In the genomic region with DNA sequence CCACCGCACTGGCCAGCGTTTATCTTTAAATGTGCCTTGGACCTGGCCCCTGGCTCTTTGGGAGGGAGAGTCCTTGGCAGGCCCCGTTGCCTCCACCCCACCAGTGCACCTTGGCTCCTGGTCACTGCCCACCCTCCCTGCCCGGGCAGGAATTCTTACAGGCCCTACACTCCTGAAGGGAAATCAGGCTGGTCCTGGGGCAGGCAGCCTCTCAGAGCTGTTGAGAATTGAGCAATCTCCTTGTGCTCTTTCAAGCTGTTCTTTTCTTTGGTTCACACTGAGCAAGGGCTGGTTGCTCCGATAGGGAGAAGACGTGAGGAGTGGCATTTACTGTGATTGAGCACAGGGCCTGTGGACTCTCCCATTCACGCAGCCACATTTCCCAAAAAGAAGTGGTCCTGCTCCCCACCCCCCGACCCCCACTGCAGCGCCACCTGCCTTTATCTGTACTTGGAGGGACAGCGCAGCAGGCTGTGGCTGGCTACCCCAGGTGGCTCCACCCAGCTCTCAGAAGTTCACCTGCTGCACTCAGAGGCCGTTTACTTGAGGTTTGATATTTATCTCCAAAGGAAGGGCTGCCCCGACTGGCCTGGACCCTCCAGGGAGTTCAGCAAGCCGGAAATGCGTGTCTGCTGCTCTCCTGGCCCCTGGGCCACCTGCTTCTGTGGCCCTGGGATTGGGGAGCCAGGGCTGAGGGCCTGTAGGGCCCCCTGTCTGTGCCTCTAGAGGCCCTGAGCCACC, we compare ENCODE assay signal across 9 cellular contexts. TPM values are rescaled to one million over a fixed set of nuclear protein-coding genes. Genes with fewer than 3 reads are reported as not detected.
A peak's percentile ranks its signal among the peaks of the same experiment; 100 is the strongest.
DNase-seq lines count a peak whose midpoint lies in the region; ATAC-seq and TF ChIP-seq lines count a peak whose summit lies in the region.
"Had no signal": no experiment of that assay in that cellular context is flagged by ENCODE, and none has a peak within 500 bp of the region (broad histone marks: within the 10 kb centered on the region; RNA-seq: fewer than 3 reads in every experiment).

No MANE protein-coding gene starts in this region.

- no peaks in the 10 kb centered on the region for H3K27me3 Mint-ChIP-seq in naive thymus-derived CD8-positive, alpha-beta T cell

- peak overlapping the region; percentile 96 for H3K4me2 ChIP-seq in BLaER1

- peak in 1 of 2 donors; percentile 38 for ATAC-seq in naive thymus-derived CD8-positive, alpha-beta T cell
- ATAC-seq in GM19328 (IDR thresholded peaks at IDR 0.05; ENCODE audit: unreplicated experiment) (no peak), HG03442 (IDR thresholded peaks at IDR 0.05; ENCODE audit: unreplicated experiment) (no peak)

- H3K4me1 Mint-ChIP-seq in naive thymus-derived CD8-positive, alpha-beta T cell = peaks cover 34 to 81% (median 73%) of the 10 kb centered on the region in 4 donors

- peak overlapping the region; percentile 48 for H3K9ac ChIP-seq in BLaER1

- no peak for DNase-seq in dorsolateral prefrontal cortex
- DNase-seq in naive thymus-derived CD8-positive, alpha-beta T cell = no peak
- no peak for DNase-seq in epidermal melanocyte (ENCODE audit: insufficient read length, low spot score)
- DNase-seq in BE2C = no peak
- DNase-seq: occipital lobe had no signal

- peak overlapping the region; percentile 63 to 96 (median 82) for H3K27ac Mint-ChIP-seq in naive thymus-derived CD8-positive, alpha-beta T cell

- no peaks in the 10 kb centered on the region for H3K27me3 ChIP-seq in BLaER1
- H3K27me3 ChIP-seq in dorsolateral prefrontal cortex = no peaks in the 10 kb centered on the region
- no peaks in the 10 kb centered on the region for H3K27me3 ChIP-seq in BE2C

- H3K4me3 ChIP-seq in BLaER1 (peak overlapping the region; percentile 31; the same call in 1 of the 2 replicates), dorsolateral prefrontal cortex (no peak overlapping the region), BE2C (ENCODE audit: low read depth, low read length) (no peak overlapping the region)

- H3K9me3 ChIP-seq in BLaER1 (peaks cover 4% of the 10 kb centered on the region; the same call in 1 of the 2 replicates), KOPT-K1 (ENCODE audit: insufficient read depth, low read length, poor library complexity, severe bottlenecking) (peaks cover 7% of the 10 kb centered on the region), BE2C (no peaks in the 10 kb centered on the region)

- peaks cover 86% of the 10 kb centered on the region for H3K4me1 ChIP-seq in BLaER1
- no peaks in the 10 kb centered on the region for H3K4me1 ChIP-seq in BE2C

- intact Hi-C loops in dorsolateral prefrontal cortex (cut with DNase I) = no loop called here

- H3K9me3 Mint-ChIP-seq in naive thymus-derived CD8-positive, alpha-beta T cell = no peaks in the 10 kb centered on the region

- peak overlapping the region in 9 of 10 donors; percentile 18 to 77 (median 45) for H3K4me3 Mint-ChIP-seq in naive thymus-derived CD8-positive, alpha-beta T cell

- TF ChIP-seq CTCF in dorsolateral prefrontal cortex (IDR thresholded peaks at IDR 0.05 in 54 of 56, conservative IDR thresholded peaks at IDR 0.05 in 2 of 56; ENCODE audit: low read depth in 1 of 56, partially characterized antibody in 56 of 56) (no peak), BE2C (IDR thresholded peaks at IDR 0.05; ENCODE audit: low read depth, low read length) (no peak)

- POLR2A ChIA-PET in naive thymus-derived CD8-positive, alpha-beta T cell (lab: Charles Lee) = interaction anchor here (0.6 to 1.9 kb wide), 3 partner anchors 18 to 42 kb away, joined by 3 to 4 read pairs (median 4); no protein-coding TSS in a partner anchor

- H3K36me3 ChIP-seq in BLaER1 (peaks cover 8% of the 10 kb centered on the region), KOPT-K1 (ENCODE audit: insufficient read depth, low read length) (no peaks in the 10 kb centered on the region), BE2C (no peaks in the 10 kb centered on the region)

- H3K36me3 Mint-ChIP-seq in naive thymus-derived CD8-positive, alpha-beta T cell = peaks cover 0 to 8% (median 0%) of the 10 kb centered on the region in 3 donors

- H3K27ac ChIP-seq in BLaER1 = peak overlapping the region; percentile 60
- peak overlapping the region; percentile 41 for H3K27ac ChIP-seq in KOPT-K1 (ENCODE audit: low read depth, low read length, poor library complexity, severe bottlenecking)
- H3K27ac ChIP-seq in dorsolateral prefrontal cortex = peak overlapping the region in 30 of 59 donors; percentile 2 to 85 (median 39)

- H4K20me1 ChIP-seq in BLaER1 = peaks cover 92% of the 10 kb centered on the region

RNA-seq across cellular contexts. Expression of a gene that starts 47.8 kb away (rescaled TPM):
- 100 to 1,000 TPM in 27 of 120 experiments, 10 to 100 TPM in 93; 65.3 to 147 (median 87.5) TPM for total RNA-seq in dorsolateral prefrontal cortex
- 100 to 1,000 TPM in 1 of 2 experiments, 10 to 100 TPM in 1; 98.3 to 105 TPM for total RNA-seq in naive thymus-derived CD8-positive, alpha-beta T cell
- under 1 TPM; 0.30 to 0.80 (median 0.53) TPM for polyA plus RNA-seq in naive thymus-derived CD8-positive, alpha-beta T cell
- polyA plus RNA-seq in BE2C (2012; ENCODE audit: insufficient read depth, insufficient read length, low read depth) = 22.2 TPM
